ENCODE assay signal across 8 cellular contexts in genomic region chr17:42609182-42609813, GRCh38. TPM values are rescaled to one million over a fixed set of nuclear protein-coding genes. Genes with fewer than 3 reads are reported as not detected.
DNase-seq lines count a peak whose midpoint lies in the region; ATAC-seq and TF ChIP-seq lines count a peak whose summit lies in the region.

RETREG3 (minus strand) TSS chr17:42609374; CDS start chr17:42609324, 50 bp downstream.
TUBG1 (plus strand) TSS chr17:42609683; CDS start chr17:42609738, 55 bp downstream.

- intact Hi-C loops in left ventricle myocardium inferior (cut with micrococcal nuclease): no loop called here

- no peaks in the 10 kb centered on the region for H3K9me3 Mint-ChIP-seq in progenitor cell of endocrine pancreas (ENCODE audit: low read depth)

- peak within 1 kb of the TSS; percentile 97 for H3K27ac Mint-ChIP-seq in progenitor cell of endocrine pancreas

- no peaks in the 10 kb centered on the region for H3K9me3 ChIP-seq in left ventricle myocardium inferior (replicated peaks)

- H3K36me3 Mint-ChIP-seq in progenitor cell of endocrine pancreas (ENCODE audit: insufficient read depth): peaks cover 11% of the 10 kb centered on the region

- H3K27me3 ChIP-seq in left ventricle myocardium inferior (ENCODE audit: low read depth): no peaks in the 10 kb centered on the region

- peaks cover 28% of the 10 kb centered on the region for H3K36me3 ChIP-seq in left ventricle myocardium inferior

- DNase-seq in NCI-H187 (lab: John Stamatoyannopoulos, UW) (peak; percentile 94 to 98), T-helper 2 cell (peak; percentile 97 to 100 (median 99)), left ventricle myocardium inferior (peak; percentile 99), progenitor cell of endocrine pancreas (ENCODE audit: low spot score, unreplicated experiment) (peak; percentile 99), ureter (ENCODE audit: low spot score) (peak; percentile 98)

- peak within 1 kb of the TSS; percentile 98 for H3K4me3 ChIP-seq in left ventricle myocardium inferior

- H3K4me1 Mint-ChIP-seq in progenitor cell of endocrine pancreas (ENCODE audit: low read depth): peaks cover 22% of the 10 kb centered on the region

- ATAC-seq in GM18498 (IDR thresholded peaks at IDR 0.05; ENCODE audit: unreplicated experiment): peak; percentile 93
- ATAC-seq in HG02938 (IDR thresholded peaks at IDR 0.05; ENCODE audit: unreplicated experiment): peak; percentile 85

- peak within 1 kb of the TSS; percentile 97 for H3K4me3 Mint-ChIP-seq in progenitor cell of endocrine pancreas (ENCODE audit: low read depth)

- peaks cover 62% of the 10 kb centered on the region for H3K4me1 ChIP-seq in left ventricle myocardium inferior

- H3K27ac ChIP-seq in angular gyrus (ENCODE audit: low read depth, low read length) (peak within 1 kb of the TSS; percentile 90), left ventricle myocardium inferior (replicated peaks) (peak within 1 kb of the TSS; percentile 97)

- H3K27me3 Mint-ChIP-seq in progenitor cell of endocrine pancreas: no peaks in the 10 kb centered on the region

- TF ChIP-seq CTCF in left ventricle myocardium inferior (IDR thresholded peaks at IDR 0.05; ENCODE audit: borderline replicate concordance): peak; percentile 39
- TF ChIP-seq CTCF in progenitor cell of endocrine pancreas (IDR thresholded peaks at IDR 0.05; ENCODE audit: unreplicated experiment): peak; percentile 42

RNA-seq across cellular contexts. Expression of gene RETREG3, which starts in this region (rescaled TPM):
- total RNA-seq in left ventricle myocardium inferior (17.6 TPM), progenitor cell of endocrine pancreas (66.2 and 80.5 TPM in 2 replicates), ureter (76.5 TPM)

RNA-seq across cellular contexts. Expression of gene TUBG1, which starts in this region (rescaled TPM):
- total RNA-seq in left ventricle myocardium inferior (48.0 TPM), progenitor cell of endocrine pancreas (53.8 and 53.9 TPM in 2 replicates), ureter (49.7 TPM)

Comparison
In these comparisons a context has a peak if more than half of its experiments do, and no peak if none do; other contexts are left out.
1. Peak in every context shown above with its lines: DNase-seq, ATAC-seq, H3K4me3 ChIP-seq and H3K27ac ChIP-seq.